In the genomic region with DNA sequence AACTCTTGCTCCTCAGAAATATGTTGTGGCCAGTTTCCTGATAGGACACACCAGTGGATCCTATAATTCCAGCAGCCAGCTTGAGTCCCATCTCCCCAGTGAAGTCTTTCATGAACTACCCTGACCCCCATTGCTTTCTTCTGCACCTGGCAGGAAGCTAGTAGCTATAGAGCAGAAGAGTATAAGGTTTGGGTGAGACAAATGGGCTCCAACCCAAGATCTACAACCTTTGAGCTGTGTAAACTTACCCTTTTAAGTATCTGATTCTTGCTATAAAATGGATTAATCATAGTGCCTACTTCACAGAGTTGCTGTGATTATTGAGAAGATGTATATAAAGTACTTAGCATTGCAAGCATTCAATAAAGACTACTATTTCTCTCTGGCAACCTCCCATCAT, we compare ENCODE assay signal across 8 cellular contexts.
"Had no signal": no experiment of that assay in that cellular context is flagged by ENCODE, and none has a peak within 500 bp of the region (broad histone marks: within the 10 kb centered on the region; RNA-seq: fewer than 3 reads in every experiment).

No MANE protein-coding gene starts in this region.

- H3K4me3 ChIP-seq: GM12878 had no signal

- DNase-seq: GDM1, GF-D8 had no signal

- ATAC-seq: GM12878 had no signal

- FAIRE-seq: G401.6, GM12878, GM12891, GM12892, GM18507, GM19239 had no signal
